Comparison of ENCODE assay signal across 24 cellular contexts in genomic region chr1:12338017-12338416, GRCh38.
DNase-seq lines count a peak whose midpoint lies in the region; TF ChIP-seq lines count a peak whose summit lies in the region.
"Had no signal": no experiment of that assay in that cellular context is flagged by ENCODE, and none has a peak within 500 bp of the region (broad histone marks: within the 10 kb centered on the region; RNA-seq: fewer than 3 reads in every experiment).

No MANE protein-coding gene starts in this region.

- no peak for TF ChIP-seq EP300 in esophagus muscularis mucosa (IDR thresholded peaks at IDR 0.05)

- TF ChIP-seq POLR2A in esophagus muscularis mucosa (IDR thresholded peaks at IDR 0.05; ENCODE audit: low read depth) (no peak), testis (IDR thresholded peaks at IDR 0.05) (no peak)

- peaks cover 44% of the 10 kb centered on the region for H3K36me3 Mint-ChIP-seq in mesothelial cell of epicardium

- H3K27me3 Mint-ChIP-seq in mesothelial cell of epicardium (ENCODE audit: low read depth) = no peaks in the 10 kb centered on the region
- H3K27me3 Mint-ChIP-seq: CD4-positive, alpha-beta T cell had no signal

- intact Hi-C loops in esophagus muscularis mucosa (cut with DNase I) = no loop called here
- intact Hi-C loops in testis (cut with DNase I; ENCODE audit: low total_unique reads) = no loop called here

- H3K9me3 Mint-ChIP-seq in mesothelial cell of epicardium = no peaks in the 10 kb centered on the region
- H3K9me3 Mint-ChIP-seq: CD4-positive, alpha-beta T cell had no signal

- H3K27ac ChIP-seq in esophagus muscularis mucosa (replicated peaks in 1 of 4) (peak overlapping the region in 3 of 4 donors; percentile 11 to 56 (median 45)), testis (peak overlapping the region; percentile 1 to 68)

- no peak overlapping the region for H3K4me3 ChIP-seq in esophagus muscularis mucosa
- H3K4me3 ChIP-seq in testis = no peak overlapping the region
- H3K4me3 ChIP-seq: HAP-1, K562 had no signal

- H3K4me1 ChIP-seq in esophagus muscularis mucosa (peaks cover 48 to 70% (median 61%) of the 10 kb centered on the region in 4 donors), testis (peaks cover 50% of the 10 kb centered on the region)

- DNase-seq in amniotic epithelial cell (ENCODE audit: low read depth) = peak; percentile 62
- no peak for DNase-seq in esophagus muscularis mucosa (ENCODE audit: extremely low spot score)
- no peak for DNase-seq in mesothelial cell of epicardium (ENCODE audit: low spot score in 2 of 2, unreplicated experiment in 2 of 2)
- DNase-seq in testis = no peak
- no peak for DNase-seq in glomerular visceral epithelial cell (ENCODE audit: extremely low spot score)
- no peak for DNase-seq in LoVo (ENCODE audit: low spot score)
- no peak for DNase-seq in NCI-H2227 treated with DMSO at 0.1 percent for 48 hours (lab: John Stamatoyannopoulos, UW)
- no peak for DNase-seq in putamen (ENCODE audit: low spot score)
- DNase-seq: activated CD4-positive, alpha-beta T cell treated with anti-CD3 and anti-CD28 coated beads for 1 hour; activated T-cell treated with anti-CD3 and anti-CD28 coated beads, Interleukin-2, amount 50 U/mL, for 1 hour; CD4-positive, alpha-beta T cell; DMS53; effector CD4-positive, alpha-beta T cell; erythroblast; foreskin melanocyte; GDM1; NCI-H1930; NCI-H345; retina; SHP77; stimulated activated CD4-positive, alpha-beta T cell treated with anti-CD3 and anti-CD28 coated beads, Interleukin-15, amount 100 ng/mL, for 24 hours; stimulated activated CD8-positive, alpha-beta memory T cell treated with anti-CD3 and anti-CD28 coated beads, Interleukin-4, amount 100 ng/mL, for 48 hours had no signal

- H3K27me3 ChIP-seq in esophagus muscularis mucosa (no peaks in the 10 kb centered on the region), testis (no peaks in the 10 kb centered on the region)

- WGBS in esophagus muscularis mucosa = 63% methylated on average over 4 of the region's 4 CpGs
- whole genome bisulfite sequencing in testis, 2 donors = 28 to 31% methylated on average over 4 of the region's 4 CpGs

- peak overlapping the region; percentile 88 for H3K27ac Mint-ChIP-seq in mesothelial cell of epicardium
- H3K27ac Mint-ChIP-seq: CD4-positive, alpha-beta T cell had no signal

- no peak overlapping the region for H3K4me3 Mint-ChIP-seq in mesothelial cell of epicardium
- H3K4me3 Mint-ChIP-seq: CD4-positive, alpha-beta T cell had no signal

- peaks cover 78% of the 10 kb centered on the region for H3K4me1 Mint-ChIP-seq in mesothelial cell of epicardium

- H3K9me3 ChIP-seq in esophagus muscularis mucosa = no peaks in the 10 kb centered on the region
- H3K9me3 ChIP-seq in testis = no peaks in the 10 kb centered on the region
- H3K9me3 ChIP-seq: HAP-1 had no signal

- TF ChIP-seq CTCF in esophagus muscularis mucosa (IDR thresholded peaks at IDR 0.05) (no peak), mesothelial cell of epicardium (IDR thresholded peaks at IDR 0.05; ENCODE audit: unreplicated experiment) (no peak), testis (IDR thresholded peaks at IDR 0.05) (no peak)

- H3K36me3 ChIP-seq in esophagus muscularis mucosa (peaks cover 0 to 43% (median 27%) of the 10 kb centered on the region in 4 donors), testis (ENCODE audit: low read depth, missing control alignments) (no peaks in the 10 kb centered on the region)
